Comparison of ENCODE assay signal across 10 cellular contexts in the genomic region with DNA sequence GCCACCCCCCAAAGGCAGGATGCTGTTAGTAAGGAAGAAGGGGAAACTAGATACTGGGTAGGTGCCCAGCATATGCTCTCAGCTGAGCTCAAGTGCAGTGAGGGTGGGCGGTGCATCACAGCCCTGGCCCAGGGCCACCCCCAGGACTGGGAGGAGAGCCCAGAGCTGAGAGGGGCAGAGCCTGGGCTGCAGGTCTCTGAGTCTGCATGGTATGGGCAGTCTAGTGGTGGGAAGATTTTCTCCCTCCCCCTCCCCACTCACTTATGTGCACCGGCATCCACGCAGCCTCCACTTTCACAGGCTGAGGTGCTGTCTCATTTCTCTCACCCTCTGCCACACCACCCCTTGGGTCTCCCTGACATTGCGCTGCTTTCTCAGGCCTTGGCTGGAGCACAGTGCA. TPM values are rescaled to one million over a fixed set of nuclear protein-coding genes. Genes with fewer than 3 reads are reported as not detected.
DNase-seq lines count a peak whose midpoint lies in the region; ATAC-seq and TF ChIP-seq lines count a peak whose summit lies in the region.
"Had no signal": no experiment of that assay in that cellular context is flagged by ENCODE, and none has a peak within 500 bp of the region (broad histone marks: within the 10 kb centered on the region; RNA-seq: fewer than 3 reads in every experiment).

No MANE protein-coding gene starts in this region.

- H3K27me3 ChIP-seq in Panc1 (ENCODE audit: control insufficient read depth, insufficient read depth, low read length) (no peaks in the 10 kb centered on the region), testis (no peaks in the 10 kb centered on the region)

- H3K4me3 ChIP-seq in Panc1 (ENCODE audit: low read depth in 2 of 2, low read length in 2 of 2) = no peak overlapping the region
- no peak overlapping the region for H3K4me3 ChIP-seq in testis
- H3K4me3 ChIP-seq: skin epidermis had no signal

- TF ChIP-seq CTCF in Panc1 (IDR thresholded peaks at IDR 0.05) = no peak
- TF ChIP-seq CTCF in testis (IDR thresholded peaks at IDR 0.05) = no peak
- no peak for TF ChIP-seq CTCF in type B pancreatic cell (conservative IDR thresholded peaks at IDR 0.05)

- H3K9me3 ChIP-seq in Panc1 (ENCODE audit: control insufficient read depth, insufficient read depth, low read depth, low read length) = no peaks in the 10 kb centered on the region
- H3K9me3 ChIP-seq in testis = no peaks in the 10 kb centered on the region

- BruUV-seq in Panc1 (replicated peaks; lab: Mats Ljungman, UMichigan) = no TSS peak

- H3K27ac Mint-ChIP-seq in dendritic cell treated with granulocyte-macrophage colony-stimulating factor and Interleukin-4, amounts not matched to agents 40 ng/mL and 50 ng/mL, for 4 days = peak overlapping the region; percentile 62
- no peak overlapping the region for H3K27ac Mint-ChIP-seq in type B pancreatic cell

- H3K4me1 Mint-ChIP-seq in dendritic cell treated with granulocyte-macrophage colony-stimulating factor and Interleukin-4, amounts not matched to agents 40 ng/mL and 50 ng/mL, for 4 days (ENCODE audit: low read depth) = peaks cover 92% of the 10 kb centered on the region
- H3K4me1 Mint-ChIP-seq in type B pancreatic cell (ENCODE audit: unreplicated experiment) = peaks cover 29% of the 10 kb centered on the region

- no peak for TF ChIP-seq POLR2A in testis (IDR thresholded peaks at IDR 0.05)

- in situ Hi-C loops in Panc1 (cut with HindIII; ENCODE audit: low pct_unique_long_range_greater_than_20kb, low sequenced_read_pairs) = no loop called here

- POLR2A ChIA-PET in Panc1 (lab: Charles Lee) = no interaction called here

- no peaks in the 10 kb centered on the region for H3K27me3 Mint-ChIP-seq in dendritic cell treated with granulocyte-macrophage colony-stimulating factor and Interleukin-4, amounts not matched to agents 40 ng/mL and 50 ng/mL, for 4 days
- H3K27me3 Mint-ChIP-seq in type B pancreatic cell = peaks cover 8% of the 10 kb centered on the region

- 0 out of 2 replicates have a peak, but pooled peaks have one; percentile 33 for ATAC-seq in Panc1
- no peak for ATAC-seq in stimulated activated naive CD8-positive, alpha-beta T cell treated with anti-CD3 and anti-CD28 coated beads, Interleukin-15, Interleukin-2, amounts not matched to agents 100 U/mL and 50 U/mL, for 24 hours

- H3K36me3 Mint-ChIP-seq in dendritic cell treated with granulocyte-macrophage colony-stimulating factor and Interleukin-4, amounts not matched to agents 40 ng/mL and 50 ng/mL, for 4 days (ENCODE audit: low read depth) = no peaks in the 10 kb centered on the region
- no peaks in the 10 kb centered on the region for H3K36me3 Mint-ChIP-seq in type B pancreatic cell

- H3K9me3 Mint-ChIP-seq in dendritic cell treated with granulocyte-macrophage colony-stimulating factor and Interleukin-4, amounts not matched to agents 40 ng/mL and 50 ng/mL, for 4 days = no peaks in the 10 kb centered on the region
- no peaks in the 10 kb centered on the region for H3K9me3 Mint-ChIP-seq in type B pancreatic cell

- H3K4me1 ChIP-seq in Panc1 (ENCODE audit: control insufficient read depth, insufficient read depth, low read length) (no peaks in the 10 kb centered on the region), testis (peaks cover 2% of the 10 kb centered on the region)

- no peak overlapping the region for H3K4me3 Mint-ChIP-seq in dendritic cell treated with granulocyte-macrophage colony-stimulating factor and Interleukin-4, amounts not matched to agents 40 ng/mL and 50 ng/mL, for 4 days
- no peak overlapping the region for H3K4me3 Mint-ChIP-seq in type B pancreatic cell

- H3K36me3 ChIP-seq in Panc1 (ENCODE audit: control insufficient read depth, insufficient read depth, low read length) (no peaks in the 10 kb centered on the region), testis (ENCODE audit: low read depth, missing control alignments) (no peaks in the 10 kb centered on the region)

- WGBS in testis, 2 donors = 70 to 80% methylated on average over 2 to 4 of the region's 4 CpGs

- DNase-seq in activated naive CD4-positive, alpha-beta T cell treated with Interleukin-2 at 50 U/mL for 16 hours = peak; percentile 35
- DNase-seq in activated naive CD4-positive, alpha-beta T cell (lab: John Stamatoyannopoulos, UW) = no peak
- DNase-seq in Panc1 (ENCODE audit: low read depth, low spot score) (no peak), testis (no peak), type B pancreatic cell (ENCODE audit: extremely low spot score, unreplicated experiment) (no peak), islet precursor cell (no peak)
- DNase-seq in stimulated activated naive CD8-positive, alpha-beta T cell treated with anti-CD3 and anti-CD28 coated beads, Interleukin-15, Interleukin-2, amounts not matched to agents 100 U/mL and 50 U/mL, for 24 hours = peak; percentile 40
- DNase-seq: stimulated activated naive CD4-positive, alpha-beta T cell treated with Interleukin-2 at 50 U/mL for 16 hours had no signal

- intact Hi-C loops in Panc1 (cut with micrococcal nuclease; ENCODE audit: unreplicated experiment) = no loop called here
- intact Hi-C loops in dendritic cell treated with granulocyte-macrophage colony-stimulating factor and Interleukin-4, amounts not matched to agents 40 ng/mL and 50 ng/mL, for 4 days (cut with micrococcal nuclease) = no loop called here
- intact Hi-C loops in testis (cut with DNase I; ENCODE audit: low total_unique reads) = no loop called here

- CTCF ChIA-PET in Panc1 (lab: Charles Lee) = interaction anchor here (0.7 kb wide), 1 partner anchor 135 kb away, joined by 3 read pairs; no protein-coding TSS in a partner anchor

- no peak overlapping the region for H3K27ac ChIP-seq in Panc1 (ENCODE audit: low read length)
- H3K27ac ChIP-seq in testis = no peak overlapping the region

RNA-seq across cellular contexts. Expression of a gene that starts 48.5 kb away (rescaled TPM):
- total RNA-seq in Panc1 (2021; ENCODE audit: unreplicated experiment) = 39.9 TPM
- 24.9 TPM for polyA plus RNA-seq in Panc1 (2012; ENCODE audit: insufficient read length)
- total RNA-seq in testis = 10 to 100 TPM; 76.1 to 82.2 TPM
- polyA plus RNA-seq in testis (ENCODE audit: insufficient read depth, low read depth, low replicate concordance) = 76.8 TPM
- 49.2 and 66.9 TPM in 2 replicates for total RNA-seq in type B pancreatic cell (ENCODE audit: low replicate concordance)

Comparison
In these comparisons a context has a peak if more than half of its experiments do, and no peak if none do; other contexts are left out.
1. DNase-seq: peak in activated naive CD4-positive, alpha-beta T cell treated with Interleukin-2 at 50 U/mL for 16 hours (single experiment) and stimulated activated naive CD8-positive, alpha-beta T cell treated with anti-CD3 and anti-CD28 coated beads, Interleukin-15, Interleukin-2, amounts not matched to agents 100 U/mL and 50 U/mL, for 24 hours (single experiment); none in activated naive CD4-positive, alpha-beta T cell (0 of 4), Panc1 (single experiment), testis (single experiment), type B pancreatic cell (single experiment) and islet precursor cell (single experiment).